8 cellular contexts compared by ENCODE assay signal in genomic region chr15:64164436-64164835, GRCh38. TPM values are rescaled to one million over a fixed set of nuclear protein-coding genes. Genes with fewer than 3 reads are reported as not detected.
A peak's percentile ranks its signal among the peaks of the same experiment; 100 is the strongest.
DNase-seq lines count a peak whose midpoint lies in the region; ATAC-seq and TF ChIP-seq lines count a peak whose summit lies in the region.
"Had no signal": no experiment of that assay in that cellular context is flagged by ENCODE, and none has a peak within 500 bp of the region (broad histone marks: within the 10 kb centered on the region; RNA-seq: fewer than 3 reads in every experiment).

No MANE protein-coding gene starts in this region.

- H3K27ac ChIP-seq in DOHH2 (ENCODE audit: low read depth, low read length): no peak overlapping the region

- H3K4me3 ChIP-seq in DOHH2 (ENCODE audit: low read length) (no peak overlapping the region), NB4 (ENCODE audit: low read depth, low read length) (peak overlapping the region; percentile 65), HAP-1 (no peak overlapping the region)
- H3K4me3 ChIP-seq: lung had no signal

- no peaks in the 10 kb centered on the region for H3K9me3 Mint-ChIP-seq in central memory CD8-positive, alpha-beta T cell
- H3K9me3 Mint-ChIP-seq in neural crest cell: no peaks in the 10 kb centered on the region

- peaks cover 21% of the 10 kb centered on the region for H3K36me3 ChIP-seq in DOHH2 (ENCODE audit: control insufficient read depth, low read length)
- H3K36me3 ChIP-seq in HAP-1 (replicated peaks): peaks cover 29% of the 10 kb centered on the region

- H3K27me3 Mint-ChIP-seq in central memory CD8-positive, alpha-beta T cell: no peaks in the 10 kb centered on the region
- H3K27me3 Mint-ChIP-seq in neural crest cell (ENCODE audit: low read depth): no peaks in the 10 kb centered on the region

- TF ChIP-seq POLR2A in NB4 (IDR thresholded peaks at IDR 0.05; ENCODE audit: extremely low read depth, insufficient read length): no peak

- H3K4me3 Mint-ChIP-seq in central memory CD8-positive, alpha-beta T cell: peak overlapping the region; percentile 78
- peak overlapping the region; percentile 81 for H3K4me3 Mint-ChIP-seq in neural crest cell

- H3K36me3 Mint-ChIP-seq in central memory CD8-positive, alpha-beta T cell (ENCODE audit: insufficient read depth): peaks cover 20% of the 10 kb centered on the region
- peaks cover 10% of the 10 kb centered on the region for H3K36me3 Mint-ChIP-seq in neural crest cell (ENCODE audit: low read depth)

- in situ Hi-C loops in HAP-1 (cut with MboI; ENCODE audit: low sequenced_read_pairs): no loop called here

- no peak for ATAC-seq in central memory CD8-positive, alpha-beta T cell (replicated peaks; ENCODE audit: extremely low read depth, poor library complexity, severe bottlenecking)
- ATAC-seq in HG02759 (IDR thresholded peaks at IDR 0.05; ENCODE audit: unreplicated experiment): no peak

- peak overlapping the region; percentile 74 for H3K27ac Mint-ChIP-seq in central memory CD8-positive, alpha-beta T cell (ENCODE audit: low read depth)
- no peak overlapping the region for H3K27ac Mint-ChIP-seq in neural crest cell (ENCODE audit: unreplicated experiment)

- no peaks in the 10 kb centered on the region for H3K9me2 ChIP-seq in DOHH2 (replicated peaks; ENCODE audit: control insufficient read depth, low read length)

- H3K27me3 ChIP-seq in DOHH2 (ENCODE audit: control insufficient read depth, low read length) (no peaks in the 10 kb centered on the region), HAP-1 (ENCODE audit: low read depth) (no peaks in the 10 kb centered on the region)

- H3K4me2 ChIP-seq in DOHH2 (ENCODE audit: low read length): peak overlapping the region; percentile 89; the same call in 1 of the 2 replicates

- TF ChIP-seq CTCF in DOHH2 (IDR thresholded peaks at IDR 0.05; ENCODE audit: low read depth, low read length, poor library complexity, severe bottlenecking): no peak
- no peak for TF ChIP-seq CTCF in NB4 (IDR thresholded peaks at IDR 0.05; ENCODE audit: low read depth, low read length)
- TF ChIP-seq CTCF in neural crest cell (conservative IDR thresholded peaks at IDR 0.05): no peak

- peaks cover 17% of the 10 kb centered on the region for H3K4me1 Mint-ChIP-seq in central memory CD8-positive, alpha-beta T cell
- peaks cover 34% of the 10 kb centered on the region for H3K4me1 Mint-ChIP-seq in neural crest cell

- H3K9me3 ChIP-seq in DOHH2 (ENCODE audit: control insufficient read depth, insufficient read depth, low read length) (no peaks in the 10 kb centered on the region), HAP-1 (no peaks in the 10 kb centered on the region)

- H3K79me2 ChIP-seq in DOHH2 (ENCODE audit: control insufficient read depth, low read length): peaks cover 29% of the 10 kb centered on the region

- H4K20me1 ChIP-seq in DOHH2 (ENCODE audit: control insufficient read depth, insufficient read depth, low read depth, low read length): no peaks in the 10 kb centered on the region

- DNase-seq in NB4 (ENCODE audit: low read depth) (no peak), neural crest cell (ENCODE audit: low read depth, low spot score) (no peak), HAP-1 (ENCODE audit: low spot score in 2 of 2) (no peak), epidermal melanocyte (ENCODE audit: insufficient read length, low spot score) (no peak)
- no peak for DNase-seq in central memory CD8-positive, alpha-beta T cell (ENCODE audit: low spot score in 2 of 2)

- peaks cover 14% of the 10 kb centered on the region; the same call in 1 of the 2 replicates for H3F3A ChIP-seq in DOHH2 (ENCODE audit: control insufficient read depth, insufficient read depth)

- H3K4me1 ChIP-seq in DOHH2 (ENCODE audit: control insufficient read depth, low read length): peaks cover 28% of the 10 kb centered on the region
- peaks cover 20% of the 10 kb centered on the region for H3K4me1 ChIP-seq in HAP-1

RNA-seq across cellular contexts. Expression of gene PPIB, which starts 1.6 kb away (rescaled TPM):
- total RNA-seq in neural crest cell: 398 and 406 TPM in 2 replicates

RNA-seq across cellular contexts. Expression of gene SNX22, which starts 12.9 kb away (rescaled TPM):
- total RNA-seq in neural crest cell: 12.7 and 12.9 TPM in 2 replicates
